8 cellular contexts compared by ENCODE assay signal in genomic region chr2:170815746-170816498, GRCh38. TPM values are rescaled to one million over a fixed set of nuclear protein-coding genes. Genes with fewer than 3 reads are reported as not detected.
DNase-seq lines count a peak whose midpoint lies in the region; ATAC-seq and TF ChIP-seq lines count a peak whose summit lies in the region.

No MANE protein-coding gene starts in this region.

- H3K9me3 ChIP-seq in CD4-positive, CD25-positive, alpha-beta regulatory T cell (ENCODE audit: control insufficient read depth in 2 of 2, low read length in 2 of 2): no peaks in the 10 kb centered on the region
- H3K9me3 ChIP-seq in HAP-1 (no peaks in the 10 kb centered on the region), liver (ENCODE audit: control insufficient read depth in 4 of 4, low read length in 3 of 4) (no peaks in the 10 kb centered on the region)

- H3K36me3 ChIP-seq in CD4-positive, CD25-positive, alpha-beta regulatory T cell (ENCODE audit: control insufficient read depth, insufficient read depth, low read length): no peaks in the 10 kb centered on the region
- H3K36me3 ChIP-seq in HAP-1 (replicated peaks): no peaks in the 10 kb centered on the region
- H3K36me3 ChIP-seq in liver (ENCODE audit: control insufficient read depth in 4 of 4, insufficient read depth in 3 of 4, low read depth in 1 of 4, low read length in 3 of 4): no peaks in the 10 kb centered on the region

- H3K9me3 Mint-ChIP-seq in CD4-positive, CD25-positive, alpha-beta regulatory T cell: peaks cover 0 to 4% (median 0%) of the 10 kb centered on the region in 7 donors
- H3K9me3 Mint-ChIP-seq in WTC11 (no peaks in the 10 kb centered on the region), chondrocyte (ENCODE audit: low read depth) (no peaks in the 10 kb centered on the region)

- WGBS in liver: 2% methylated on average over 52 of the region's 52 CpGs

- TF ChIP-seq CTCF in WTC11 (IDR thresholded peaks at IDR 0.05) (peak; percentile 74), chondrocyte (IDR thresholded peaks at IDR 0.05) (peak; percentile 95), liver (IDR thresholded peaks at IDR 0.05; ENCODE audit: low read depth, low read length, missing input control) (peak; percentile 78)

- peaks cover 38% of the 10 kb centered on the region for H3K27me3 ChIP-seq in CD4-positive, CD25-positive, alpha-beta regulatory T cell (ENCODE audit: control insufficient read depth, insufficient read depth, low read length)
- H3K27me3 ChIP-seq in HAP-1 (ENCODE audit: low read depth): peaks cover 29% of the 10 kb centered on the region
- H3K27me3 ChIP-seq in liver (ENCODE audit: control insufficient read depth in 4 of 4, insufficient read depth in 4 of 4, low read length in 3 of 4): peaks cover 0 to 39% (median 16%) of the 10 kb centered on the region in 4 donors

- H3K27ac Mint-ChIP-seq in CD4-positive, CD25-positive, alpha-beta regulatory T cell: peak overlapping the region in 1 of 3 donors; percentile 7
- H3K27ac Mint-ChIP-seq in WTC11 (no peak overlapping the region), chondrocyte (ENCODE audit: unreplicated experiment) (no peak overlapping the region)

- peak in 1 of 2 donors; percentile 35 for ATAC-seq in CD4-positive, CD25-positive, alpha-beta regulatory T cell (ENCODE audit: low read depth in 2 of 2)
- ATAC-seq in WTC11 (peak; percentile 38), GM19324 (IDR thresholded peaks at IDR 0.05; ENCODE audit: low FRiP score, unreplicated experiment) (no peak)

- H3K36me3 Mint-ChIP-seq in CD4-positive, CD25-positive, alpha-beta regulatory T cell: no peaks in the 10 kb centered on the region
- H3K36me3 Mint-ChIP-seq in WTC11 (no peaks in the 10 kb centered on the region), chondrocyte (ENCODE audit: low read depth) (peaks cover 2% of the 10 kb centered on the region)

- in situ Hi-C loops in HAP-1 (cut with MboI; ENCODE audit: low sequenced_read_pairs): loop anchor here (5.0 to 25.0 kb wide), 2 partner anchors 444 to 879 kb away; no protein-coding TSS in a partner anchor

- DNase-seq in CD4-positive, CD25-positive, alpha-beta regulatory T cell: peak; percentile 25 to 61 (median 57)
- DNase-seq in HAP-1 (ENCODE audit: low spot score in 2 of 2) (peak; percentile 68 to 90), NCI-H2196 treated with DMSO at 0.1 percent for 48 hours (lab: John Stamatoyannopoulos, UW; ENCODE audit: unreplicated experiment) (peak; percentile 65), WTC11 (ENCODE audit: low spot score) (peak; percentile 90), chondrocyte (ENCODE audit: low spot score) (no peak)
- DNase-seq in stimulated activated CD4-positive, alpha-beta T cell treated with anti-CD3 and anti-CD28 coated beads, Interleukin-4, amount 100 ng/mL, for 48 hours (ENCODE audit: low read depth in 2 of 2): peak; percentile 60 to 63

- H3K4me1 ChIP-seq in CD4-positive, CD25-positive, alpha-beta regulatory T cell (ENCODE audit: control insufficient read depth, insufficient read depth, low read length, poor library complexity, severe bottlenecking): peaks cover 54% of the 10 kb centered on the region
- H3K4me1 ChIP-seq in HAP-1: peaks cover 5% of the 10 kb centered on the region
- H3K4me1 ChIP-seq in liver (ENCODE audit: control insufficient read depth in 4 of 4, insufficient read depth in 4 of 4, low read length in 3 of 4): peaks cover 21 to 49% (median 43%) of the 10 kb centered on the region in 4 donors

- peak overlapping the region; percentile 41 for H3K4me3 ChIP-seq in CD4-positive, CD25-positive, alpha-beta regulatory T cell (ENCODE audit: low read depth, low read length)
- H3K4me3 ChIP-seq in HAP-1: peak overlapping the region; percentile 37
- peak overlapping the region in 2 of 3 donors; percentile 35 to 46 for H3K4me3 ChIP-seq in liver (ENCODE audit: low read depth in 1 of 3, low read length in 3 of 3)

- H3K27me3 Mint-ChIP-seq in CD4-positive, CD25-positive, alpha-beta regulatory T cell: peaks cover 92% of the 10 kb centered on the region
- H3K27me3 Mint-ChIP-seq in WTC11 (ENCODE audit: low read depth) (peaks cover 82% of the 10 kb centered on the region), chondrocyte (ENCODE audit: low read depth) (peaks cover 81% of the 10 kb centered on the region)

- POLR2A ChIA-PET in WTC11 (lab: Charles Lee): interaction anchor here (0.7 kb wide), 1 partner anchor 30 kb away, joined by 9 read pairs; no protein-coding TSS in a partner anchor

- H3K4me1 Mint-ChIP-seq in CD4-positive, CD25-positive, alpha-beta regulatory T cell: peaks cover 10 to 68% (median 15%) of the 10 kb centered on the region in 4 donors
- H3K4me1 Mint-ChIP-seq in WTC11 (peaks cover 59% of the 10 kb centered on the region), chondrocyte (ENCODE audit: low read depth) (peaks cover 38% of the 10 kb centered on the region)

- no peak overlapping the region for H3K27ac ChIP-seq in CD4-positive, CD25-positive, alpha-beta regulatory T cell (ENCODE audit: insufficient read depth, low read length, poor library complexity, severe bottlenecking)
- no peak overlapping the region for H3K27ac ChIP-seq in liver (ENCODE audit: low read depth in 1 of 2, low read length in 2 of 2)

- no peak overlapping the region for H3K9ac ChIP-seq in liver (ENCODE audit: low read depth in 1 of 2, low read length in 2 of 2)

- CTCF ChIA-PET in WTC11 (lab: Charles Lee): interaction anchor here (0.6 to 7.0 kb wide), 32 partner anchors 9 to 886 kb away, joined by 3 to 92 read pairs (median 4); partner anchors contain the start of genes ERICH2 and SP5

- peak; percentile 83 to 87 for TF ChIP-seq RAD21 in liver (IDR thresholded peaks at IDR 0.05)

- peak overlapping the region; percentile 72 to 94 (median 84) for H3K4me3 Mint-ChIP-seq in CD4-positive, CD25-positive, alpha-beta regulatory T cell
- H3K4me3 Mint-ChIP-seq in WTC11 (peak overlapping the region; percentile 84), chondrocyte (ENCODE audit: unreplicated experiment) (peak overlapping the region; percentile 48)

TF ChIP-seq in WTC11, 78 proteins besides CTCF, POLR2A, EP300 and RAD21:
- TF ChIP-seq ETV6 (CRISPR knock-in tag; IDR thresholded peaks at IDR 0.05): 0 out of 2 replicates have a peak, but pooled peaks have one; percentile 17
- TF ChIP-seq TEAD1 (CRISPR knock-in tag; IDR thresholded peaks at IDR 0.05): 0 out of 2 replicates have a peak, but pooled peaks have one; percentile 40
- TF ChIP-seq ESRRA (CRISPR knock-in tag; IDR thresholded peaks at IDR 0.05; ENCODE audit: borderline replicate concordance): no peak
- TF ChIP-seq IRF2 (CRISPR knock-in tag; IDR thresholded peaks at IDR 0.05; ENCODE audit: borderline replicate concordance, low read depth): no peak
- TF ChIP-seq ZNF138 (CRISPR knock-in tag; conservative IDR thresholded peaks at IDR 0.05): no peak
- TF ChIP-seq ZNF416 (CRISPR knock-in tag; IDR thresholded peaks at IDR 0.05): no peak
- TF ChIP-seq SP1 (CRISPR knock-in tag; conservative IDR thresholded peaks at IDR 0.05): 0 out of 2 replicates have a peak, but pooled peaks have one; percentile 10

TF ChIP-seq in liver, 16 proteins besides CTCF, POLR2A, EP300 and RAD21:
- peak; percentile 22 for TF ChIP-seq REST (IDR thresholded peaks at IDR 0.05)
- no peak for TF ChIP-seq YY1 (IDR thresholded peaks at IDR 0.05)

RNA-seq across cellular contexts. Expression of gene GAD1, which starts 0.8 kb away (rescaled TPM):
- not detected for total RNA-seq in CD4-positive, CD25-positive, alpha-beta regulatory T cell
- not detected for polyA plus RNA-seq in CD4-positive, CD25-positive, alpha-beta regulatory T cell
- 2.5 to 3.6 TPM (median 2.6 TPM) in 3 replicates for total RNA-seq in WTC11 (2021)
- not detected in 3 replicates for total RNA-seq in chondrocyte
- total RNA-seq in liver: under 1 TPM; 0.08 to 0.19 TPM
- polyA plus RNA-seq in liver: not detected

RNA-seq across cellular contexts. Expression of gene ERICH2, which starts 45.7 kb away (rescaled TPM):
- total RNA-seq in CD4-positive, CD25-positive, alpha-beta regulatory T cell: not detected
- polyA plus RNA-seq in CD4-positive, CD25-positive, alpha-beta regulatory T cell: not detected
- total RNA-seq in WTC11 (2021) (1.1 to 1.6 TPM (median 1.1 TPM) in 3 replicates), chondrocyte (2.1 to 2.6 TPM in 2 of 3 replicates, not detected in the other), liver (under 1 TPM in 1 of 2 donors, not detected in 1; 0.42 TPM)
- 1 to 10 TPM in 1 of 2 donors, under 1 TPM in 1; 0.39 to 3.0 TPM for polyA plus RNA-seq in liver
